ENCODE assay signal across 7 cellular contexts in the genomic region with DNA sequence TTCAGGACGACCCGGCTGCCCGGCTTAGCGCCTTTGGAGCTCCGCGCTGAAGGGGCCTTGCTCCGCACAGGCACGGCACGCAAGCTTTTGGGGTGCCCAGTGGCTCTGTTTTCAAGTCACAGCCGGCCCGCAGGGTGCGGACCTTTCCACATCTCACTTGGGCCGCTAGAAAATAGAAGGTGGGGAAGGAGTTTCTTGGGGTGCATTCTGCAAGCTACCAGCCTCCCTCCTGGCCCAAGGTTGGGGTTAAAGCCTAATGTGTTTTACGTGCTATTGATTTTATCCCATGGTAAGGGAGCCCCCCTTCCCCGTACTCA. TPM values are rescaled to one million over a fixed set of nuclear protein-coding genes. Genes with fewer than 3 reads are reported as not detected.
A peak's percentile ranks its signal among the peaks of the same experiment; 100 is the strongest.
DNase-seq lines count a peak whose midpoint lies in the region; ATAC-seq and TF ChIP-seq lines count a peak whose summit lies in the region.

No MANE protein-coding gene starts in this region.

- H3K9me3 Mint-ChIP-seq in MCF 10A (ENCODE audit: unreplicated experiment) (no peaks in the 10 kb centered on the region), mesothelial cell of epicardium (no peaks in the 10 kb centered on the region)

- H3K4me3 Mint-ChIP-seq in MCF 10A (ENCODE audit: unreplicated experiment) (peak overlapping the region; percentile 81), mesothelial cell of epicardium (peak overlapping the region; percentile 88)

- DNase-seq in HL-60 (ENCODE audit: low read depth in 1 of 2, low spot score in 1 of 2) (no peak), MCF 10A (ENCODE audit: unreplicated experiment) (no peak), mesothelial cell of epicardium (ENCODE audit: low spot score in 2 of 2, unreplicated experiment in 2 of 2) (no peak), COR-L47 (lab: John Stamatoyannopoulos, UW) (no peak)
- no peak for DNase-seq in stimulated activated CD4-positive, alpha-beta T cell treated with anti-CD3 and anti-CD28 coated beads, Interleukin-12 subunit alpha, Interleukin-12 subunit beta, amount 100 ng/mL, for 4 hours

- H3K36me3 Mint-ChIP-seq in MCF 10A (ENCODE audit: insufficient read depth, unreplicated experiment): peaks cover 20% of the 10 kb centered on the region
- peaks cover 7% of the 10 kb centered on the region for H3K36me3 Mint-ChIP-seq in mesothelial cell of epicardium

- TF ChIP-seq CTCF in HL-60 (IDR thresholded peaks at IDR 0.05; ENCODE audit: insufficient read depth, low read length): no peak
- no peak for TF ChIP-seq CTCF in MCF 10A (IDR thresholded peaks at IDR 0.05; ENCODE audit: unreplicated experiment)
- TF ChIP-seq CTCF in mesothelial cell of epicardium (IDR thresholded peaks at IDR 0.05; ENCODE audit: unreplicated experiment): no peak

- H3K4me1 Mint-ChIP-seq in MCF 10A (ENCODE audit: insufficient read depth, unreplicated experiment): peaks cover 24% of the 10 kb centered on the region
- H3K4me1 Mint-ChIP-seq in mesothelial cell of epicardium: peaks cover 21% of the 10 kb centered on the region

- BruUV-seq in MCF 10A (replicated peaks; lab: Mats Ljungman, UMichigan): no TSS peak

- H3K27me3 Mint-ChIP-seq in MCF 10A (ENCODE audit: insufficient read depth, unreplicated experiment): no peaks in the 10 kb centered on the region
- no peaks in the 10 kb centered on the region for H3K27me3 Mint-ChIP-seq in mesothelial cell of epicardium (ENCODE audit: low read depth)

- intact Hi-C loops in MCF 10A (cut with micrococcal nuclease): loop anchor here (1.0 to 2.0 kb wide), 2 partner anchors 114 to 139 kb away; no protein-coding TSS in a partner anchor

- H3K27ac Mint-ChIP-seq in MCF 10A (ENCODE audit: low read depth, unreplicated experiment) (peak overlapping the region; percentile 21), mesothelial cell of epicardium (peak overlapping the region; percentile 19)

- CTCF ChIA-PET in MCF 10A (lab: Yijun Ruan, JAX): interaction anchor here (0.6 to 1.7 kb wide), 10 partner anchors 13 to 359 kb away, joined by 3 to 6 read pairs (median 4); partner anchors contain the start of genes RBBP9 and ZNF133

- ATAC-seq in GM19397 (IDR thresholded peaks at IDR 0.05; ENCODE audit: unreplicated experiment) (peak; percentile 30), HG02588 (IDR thresholded peaks at IDR 0.05; ENCODE audit: unreplicated experiment) (no peak)

- H3K27me3 ChIP-seq in HL-60 (ENCODE audit: insufficient read depth, poor library complexity, severe bottlenecking): no peaks in the 10 kb centered on the region

- POLR2A ChIA-PET in MCF 10A (lab: Yijun Ruan, JAX): interaction anchor here (0.5 to 3.8 kb wide), 27 partner anchors 13 to 585 kb away, joined by 3 to 34 read pairs (median 4); partner anchors contain the start of genes DZANK1, MGME1, OVOL2 and POLR3F

- peak overlapping the region; percentile 75 for H3K4me3 ChIP-seq in HL-60 (replicated peaks; ENCODE audit: insufficient read depth, low read length)

- peak overlapping the region; percentile 96 for H3K27ac ChIP-seq in HL-60 (replicated peaks)

RNA-seq across cellular contexts. Expression of gene KAT14, which starts 0.6 kb away (rescaled TPM):
- total RNA-seq in MCF 10A (2022) (15.5 and 16.4 TPM in 2 replicates), mesothelial cell of epicardium (22.2 to 23.9 TPM (median 22.5 TPM) in 3 replicates)

RNA-seq across cellular contexts. Expression of gene PET117, which starts 0.6 kb away (rescaled TPM):
- 11.9 and 14.8 TPM in 2 replicates for total RNA-seq in MCF 10A (2022)
- 14.1 to 15.7 TPM (median 14.4 TPM) in 3 replicates for total RNA-seq in mesothelial cell of epicardium
